ENCODE assay signal across 1 cellular context in genomic region chr6:125956506-125957390, GRCh38.
TF ChIP-seq lines count a peak whose summit lies in the region.

HINT3 (plus strand) TSS chr6:125956770; CDS start chr6:125956978, 208 bp downstream.

TF ChIP-seq in HepG2, 621 proteins besides CTCF, POLR2A, EP300 and RAD21 (continued from another document and continues in another):
- TF ChIP-seq ZNF318 (CRISPR knock-in tag; IDR thresholded peaks at IDR 0.05) (no peak), DR1 (CRISPR knock-in tag; IDR thresholded peaks at IDR 0.05) (peak; percentile 82), THAP9 (CRISPR knock-in tag; IDR thresholded peaks at IDR 0.05; ENCODE audit: borderline replicate concordance) (peak; percentile 93), POGZ (CRISPR knock-in tag; IDR thresholded peaks at IDR 0.05) (peak; percentile 99), ZNF564 (CRISPR knock-in tag; IDR thresholded peaks at IDR 0.05) (peak; percentile 56; the same call in 1 of the 2 replicates), ZNF556 (CRISPR knock-in tag; IDR thresholded peaks at IDR 0.05; ENCODE audit: borderline replicate concordance) (peak; percentile 96), DBP (CRISPR knock-in tag; IDR thresholded peaks at IDR 0.05; ENCODE audit: not compliant biosample characterization) (no peak), PHB2 (IDR thresholded peaks at IDR 0.05; ENCODE audit: partially characterized antibody) (no peak), ZNF18 (CRISPR knock-in tag; IDR thresholded peaks at IDR 0.05; ENCODE audit: insufficient replicate concordance) (peak; percentile 94), STAT6 (CRISPR knock-in tag; IDR thresholded peaks at IDR 0.05; ENCODE audit: borderline replicate concordance) (no peak; the same call in 1 of the 2 replicates), NKX3-1 (CRISPR knock-in tag; IDR thresholded peaks at IDR 0.05) (no peak; the same call in none of the 2 replicates), HMGA1 (CRISPR knock-in tag; conservative IDR thresholded peaks at IDR 0.05) (no peak), ZNF280D (CRISPR knock-in tag; IDR thresholded peaks at IDR 0.05) (peak; percentile 97), ZBTB20 (CRISPR knock-in tag; IDR thresholded peaks at IDR 0.05; ENCODE audit: borderline replicate concordance, low read depth) (no peak; the same call in 1 of the 2 replicates), ZNF281 (CRISPR knock-in tag; IDR thresholded peaks at IDR 0.05; ENCODE audit: borderline replicate concordance) (peak; percentile 57), ZBTB42 (CRISPR knock-in tag; IDR thresholded peaks at IDR 0.05) (0 out of 2 replicates have a peak, but pooled peaks have one; percentile 90), ZNF597 (CRISPR knock-in tag; IDR thresholded peaks at IDR 0.05) (no peak), IRF9 (CRISPR knock-in tag; IDR thresholded peaks at IDR 0.05; ENCODE audit: borderline replicate concordance) (peak; percentile 88), CBX5 (CRISPR knock-in tag; IDR thresholded peaks at IDR 0.05; ENCODE audit: borderline replicate concordance) (peak; percentile 93; the same call in 1 of the 2 replicates), CERS6 (CRISPR knock-in tag; IDR thresholded peaks at IDR 0.05) (peak; percentile 55; the same call in 1 of the 2 replicates), ZNF740 (CRISPR knock-in tag; IDR thresholded peaks at IDR 0.05) (no peak)
